Comparison of ENCODE assay signal across 12 cellular contexts in genomic region chr12:16573652-16574077, GRCh38. TPM values are rescaled to one million over a fixed set of nuclear protein-coding genes. Genes with fewer than 3 reads are reported as not detected.
DNase-seq lines count a peak whose midpoint lies in the region; ATAC-seq and TF ChIP-seq lines count a peak whose summit lies in the region.
"Had no signal": no experiment of that assay in that cellular context is flagged by ENCODE, and none has a peak within 500 bp of the region (broad histone marks: within the 10 kb centered on the region; RNA-seq: fewer than 3 reads in every experiment).

No MANE protein-coding gene starts in this region.

- TF ChIP-seq POLR2A in body of pancreas (IDR thresholded peaks at IDR 0.05) (peak in 2 of 3 donors; percentile 57 to 66), thyroid gland (IDR thresholded peaks at IDR 0.05) (peak in 1 of 2 donors; percentile 58)

- H3K9me3 ChIP-seq in body of pancreas, result no peaks in the 10 kb centered on the region
- no peaks in the 10 kb centered on the region for H3K9me3 ChIP-seq in thyroid gland
- H3K9me3 ChIP-seq: stomach had no signal

- peak; percentile 19 for DNase-seq in NCI-H128 (lab: John Stamatoyannopoulos, UW; ENCODE audit: unreplicated experiment)
- DNase-seq in body of pancreas, result peak; percentile 71 to 86 (median 76)
- DNase-seq in iris pigment epithelial cell (ENCODE audit: low read depth), result peak; percentile 68
- peak; percentile 82 to 84 for DNase-seq in thyroid gland
- no peak for DNase-seq in LoVo (ENCODE audit: low spot score)
- DNase-seq in SHP77 treated with DMSO at 0.1 percent for 48 hours (lab: John Stamatoyannopoulos, UW), result no peak
- DNase-seq in effector CD4-positive, alpha-beta T cell, result no peak
- DNase-seq: activated CD4-positive, alpha-beta T cell treated with anti-CD3 and anti-CD28 coated beads, Interleukin-2, amount 10 ng/mL, durations not matched to agents 7 days and 5 days; activated naive CD8-positive, alpha-beta T cell treated with anti-CD3 and anti-CD28 coated beads, Interleukin-2, amount 10 ng/mL, durations not matched to agents 7 days and 5 days; NCI-H1694; RPMI8226; stomach had no signal

- peaks cover 24% of the 10 kb centered on the region for H3K4me1 ChIP-seq in body of pancreas
- H3K4me1 ChIP-seq in thyroid gland, result peaks cover 13 to 22% of the 10 kb centered on the region in 2 donors
- H3K4me1 ChIP-seq: stomach had no signal

- intact Hi-C loops in body of pancreas (cut with DNase I) (no loop called here), thyroid gland (cut with DNase I) (no loop called here)

- H3K36me3 ChIP-seq in body of pancreas (replicated peaks in 1 of 2; ENCODE audit: insufficient read depth in 1 of 2, low read depth in 2 of 2) (no peaks in the 10 kb centered on the region), thyroid gland (no peaks in the 10 kb centered on the region)
- H3K36me3 ChIP-seq: stomach had no signal

- TF ChIP-seq CTCF in body of pancreas (IDR thresholded peaks at IDR 0.05) (no peak), thyroid gland (IDR thresholded peaks at IDR 0.05) (no peak)

- no peak overlapping the region for H3K4me3 ChIP-seq in body of pancreas
- no peak overlapping the region for H3K4me3 ChIP-seq in thyroid gland (replicated peaks in 1 of 3)
- H3K4me3 ChIP-seq: stomach had no signal

- H3K27me3 ChIP-seq in body of pancreas (no peaks in the 10 kb centered on the region), thyroid gland (no peaks in the 10 kb centered on the region)
- H3K27me3 ChIP-seq: stomach had no signal

- H3K27ac ChIP-seq in body of pancreas, result peak overlapping the region; percentile 41 to 81 (median 78)
- H3K27ac ChIP-seq in thyroid gland, result peak overlapping the region; percentile 31 to 81 (median 78)
- H3K27ac ChIP-seq: stomach had no signal

- ATAC-seq in body of pancreas, result peak; percentile 91

- 20 to 24% methylated on average over 16 of the region's 16 CpGs for WGBS in body of pancreas, 2 donors
- 17 to 20% methylated on average over 16 of the region's 16 CpGs for WGBS in thyroid gland, 2 donors

RNA-seq across cellular contexts. Expression of gene LMO3, which starts 32.3 kb away (rescaled TPM):
- 10 to 100 TPM; 46.2 to 67.2 TPM for total RNA-seq in body of pancreas
- 100 to 1,000 TPM; 132 to 282 (median 197) TPM for total RNA-seq in thyroid gland
- total RNA-seq: activated CD4-positive, alpha-beta T cell treated with anti-CD3 and anti-CD28 coated beads, Interleukin-2, amount 10 ng/mL, durations not matched to agents 7 days and 5 days; activated naive CD8-positive, alpha-beta T cell treated with anti-CD3 and anti-CD28 coated beads, Interleukin-2, amount 10 ng/mL, durations not matched to agents 7 days and 5 days had no signal

Comparison
In these comparisons a context has a peak if more than half of its experiments do, and no peak if none do; other contexts are left out.
1. DNase-seq: peak in NCI-H128 (single experiment), body of pancreas (4 of 4), iris pigment epithelial cell (single experiment) and thyroid gland (2 of 2); none in LoVo (single experiment), SHP77 treated with DMSO at 0.1 percent for 48 hours (single experiment) and effector CD4-positive, alpha-beta T cell (single experiment).